ENCODE assay signal across 2 cellular contexts in the genomic region with DNA sequence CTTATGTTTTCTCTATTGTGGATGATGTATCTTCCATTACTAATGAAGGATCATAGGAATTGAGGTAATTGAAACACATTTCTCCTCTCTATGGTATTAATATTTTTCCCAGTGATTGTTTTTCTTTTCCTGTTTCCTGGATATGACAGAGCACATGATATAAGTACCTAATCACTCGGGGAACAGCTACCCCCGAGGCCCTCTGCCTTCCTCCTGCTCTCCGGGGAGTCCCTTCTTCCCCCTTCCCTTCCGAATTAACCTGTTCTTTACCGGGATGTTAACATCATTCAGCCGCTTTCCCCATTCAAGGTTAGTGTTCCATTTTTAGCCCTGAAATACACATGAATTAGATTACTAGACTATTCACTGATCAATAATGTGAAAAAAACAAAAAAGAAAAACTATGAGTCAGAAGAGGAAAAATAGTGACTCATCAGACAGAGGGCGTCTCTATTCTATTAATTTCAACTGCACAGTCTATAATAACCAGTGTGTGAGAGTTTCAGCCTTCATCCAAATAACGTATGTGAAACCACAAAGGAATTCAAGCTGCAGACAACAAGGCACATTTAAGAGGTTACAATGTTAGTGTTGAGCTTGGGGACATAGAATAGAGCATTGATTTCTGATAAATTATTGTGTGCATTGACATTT.
TF ChIP-seq lines count a peak whose summit lies in the region.

No MANE protein-coding gene starts in this region.

TF ChIP-seq in HCT116, 20 proteins besides CTCF, POLR2A, EP300 and RAD21 (continued from another document):
- no peak for TF ChIP-seq ELF1 (IDR thresholded peaks at IDR 0.05; ENCODE audit: borderline replicate concordance, low read depth)
- no peak for TF ChIP-seq SIN3A (IDR thresholded peaks at IDR 0.05; ENCODE audit: low read depth)
- 0 out of 2 replicates have a peak, but pooled peaks have one; percentile 23 for TF ChIP-seq SP1 (IDR thresholded peaks at IDR 0.05; ENCODE audit: low read depth)
- TF ChIP-seq, protein P1, sequence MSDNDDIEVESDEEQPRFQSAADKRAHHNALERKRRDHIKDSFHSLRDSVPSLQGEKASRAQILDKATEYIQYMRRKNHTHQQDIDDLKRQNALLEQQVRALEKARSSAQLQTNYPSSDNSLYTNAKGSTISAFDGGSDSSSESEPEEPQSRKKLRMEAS (IDR thresholded peaks at IDR 0.05), result no peak
- TF ChIP-seq EZH2phosphoT487 (IDR thresholded peaks at IDR 0.05; ENCODE audit: borderline replicate concordance), result no peak
- TF ChIP-seq POLR2AphosphoS5 (IDR thresholded peaks at IDR 0.05; ENCODE audit: low read depth, low read length), result no peak
- TF ChIP-seq REST (IDR thresholded peaks at IDR 0.05; ENCODE audit: low read depth), result no peak
- TF ChIP-seq TCF7L2 (IDR thresholded peaks at IDR 0.05; ENCODE audit: borderline replicate concordance, extremely low read depth, insufficient read depth, insufficient read length), result no peak
- TF ChIP-seq EGR1 (IDR thresholded peaks at IDR 0.05; ENCODE audit: low read depth), result no peak
- no peak for TF ChIP-seq ZBTB33 (IDR thresholded peaks at IDR 0.05; ENCODE audit: extremely low read depth, insufficient replicate concordance, low read length)

TF ChIP-seq in GM12878, 131 proteins besides CTCF, POLR2A, EP300 and RAD21 (continues in another document):
- no peak for TF ChIP-seq ZNF687 (IDR thresholded peaks at IDR 0.05)
- no peak for TF ChIP-seq YBX1 (IDR thresholded peaks at IDR 0.05)
- no peak for TF ChIP-seq NFXL1 (IDR thresholded peaks at IDR 0.05; ENCODE audit: borderline replicate concordance)
- TF ChIP-seq DPF2 (IDR thresholded peaks at IDR 0.05), result 0 out of 2 replicates have a peak, but pooled peaks have one; percentile 20
- TF ChIP-seq EGR1 (IDR thresholded peaks at IDR 0.05; ENCODE audit: borderline replicate concordance in 1 of 2, low read depth in 2 of 2, low read length in 2 of 2), result no peak
- peak; percentile 49 for TF ChIP-seq SKIL (IDR thresholded peaks at IDR 0.05; ENCODE audit: low read depth, poor library complexity, severe bottlenecking)
- TF ChIP-seq PAX5 (IDR thresholded peaks at IDR 0.05; ENCODE audit: borderline replicate concordance, low read depth, low read length), result no peak
- TF ChIP-seq NFYA (IDR thresholded peaks at IDR 0.05; ENCODE audit: borderline replicate concordance, low read depth, low read length), result no peak
- TF ChIP-seq ZBTB4 (CRISPR knock-in tag; IDR thresholded peaks at IDR 0.05), result no peak
- TF ChIP-seq CEBPZ (IDR thresholded peaks at IDR 0.05; ENCODE audit: low read depth, low read length), result no peak
- TF ChIP-seq FOXK2 (IDR thresholded peaks at IDR 0.05), result no peak
- TF ChIP-seq IRF3 (IDR thresholded peaks at IDR 0.05), result no peak
- no peak for TF ChIP-seq ZZZ3 (IDR thresholded peaks at IDR 0.05; ENCODE audit: control insufficient read depth, insufficient read length, low read depth)
- no peak for TF ChIP-seq WRNIP1 (IDR thresholded peaks at IDR 0.05; ENCODE audit: borderline replicate concordance, low read depth, low read length)
- no peak for TF ChIP-seq CREB1 (IDR thresholded peaks at IDR 0.05; ENCODE audit: low read depth)
- TF ChIP-seq YY1 (IDR thresholded peaks at IDR 0.05; ENCODE audit: low read depth, low read length), result no peak
- no peak for TF ChIP-seq ZBTB33 (IDR thresholded peaks at IDR 0.05)
- no peak for TF ChIP-seq BCL11A (IDR thresholded peaks at IDR 0.05; ENCODE audit: low read depth, low read length)
- TF ChIP-seq, protein P2, sequence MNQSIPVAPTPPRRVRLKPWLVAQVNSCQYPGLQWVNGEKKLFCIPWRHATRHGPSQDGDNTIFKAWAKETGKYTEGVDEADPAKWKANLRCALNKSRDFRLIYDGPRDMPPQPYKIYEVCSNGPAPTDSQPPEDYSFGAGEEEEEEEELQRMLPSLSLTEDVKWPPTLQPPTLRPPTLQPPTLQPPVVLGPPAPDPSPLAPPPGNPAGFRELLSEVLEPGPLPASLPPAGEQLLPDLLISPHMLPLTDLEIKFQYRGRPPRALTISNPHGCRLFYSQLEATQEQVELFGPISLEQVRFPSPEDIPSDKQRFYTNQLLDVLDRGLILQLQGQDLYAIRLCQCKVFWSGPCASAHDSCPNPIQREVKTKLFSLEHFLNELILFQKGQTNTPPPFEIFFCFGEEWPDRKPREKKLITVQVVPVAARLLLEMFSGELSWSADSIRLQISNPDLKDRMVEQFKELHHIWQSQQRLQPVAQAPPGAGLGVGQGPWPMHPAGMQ (IDR thresholded peaks at IDR 0.05; ENCODE audit: borderline replicate concordance), result no peak
- TF ChIP-seq, protein P3, sequence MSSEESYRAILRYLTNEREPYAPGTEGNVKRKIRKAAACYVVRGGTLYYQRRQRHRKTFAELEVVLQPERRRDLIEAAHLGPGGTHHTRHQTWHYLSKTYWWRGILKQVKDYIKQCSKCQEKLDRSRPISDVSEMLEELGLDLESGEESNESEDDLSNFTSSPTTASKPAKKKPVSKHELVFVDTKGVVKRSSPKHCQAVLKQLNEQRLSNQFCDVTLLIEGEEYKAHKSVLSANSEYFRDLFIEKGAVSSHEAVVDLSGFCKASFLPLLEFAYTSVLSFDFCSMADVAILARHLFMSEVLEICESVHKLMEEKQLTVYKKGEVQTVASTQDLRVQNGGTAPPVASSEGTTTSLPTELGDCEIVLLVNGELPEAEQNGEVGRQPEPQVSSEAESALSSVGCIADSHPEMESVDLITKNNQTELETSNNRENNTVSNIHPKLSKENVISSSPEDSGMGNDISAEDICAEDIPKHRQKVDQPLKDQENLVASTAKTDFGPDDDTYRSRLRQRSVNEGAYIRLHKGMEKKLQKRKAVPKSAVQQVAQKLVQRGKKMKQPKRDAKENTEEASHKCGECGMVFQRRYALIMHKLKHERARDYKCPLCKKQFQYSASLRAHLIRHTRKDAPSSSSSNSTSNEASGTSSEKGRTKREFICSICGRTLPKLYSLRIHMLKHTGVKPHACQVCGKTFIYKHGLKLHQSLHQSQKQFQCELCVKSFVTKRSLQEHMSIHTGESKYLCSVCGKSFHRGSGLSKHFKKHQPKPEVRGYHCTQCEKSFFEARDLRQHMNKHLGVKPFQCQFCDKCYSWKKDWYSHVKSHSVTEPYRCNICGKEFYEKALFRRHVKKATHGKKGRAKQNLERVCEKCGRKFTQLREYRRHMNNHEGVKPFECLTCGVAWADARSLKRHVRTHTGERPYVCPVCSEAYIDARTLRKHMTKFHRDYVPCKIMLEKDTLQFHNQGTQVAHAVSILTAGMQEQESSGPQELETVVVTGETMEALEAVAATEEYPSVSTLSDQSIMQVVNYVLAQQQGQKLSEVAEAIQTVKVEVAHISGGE (CRISPR knock-in tag; IDR thresholded peaks at IDR 0.05), result no peak
- no peak for TF ChIP-seq NR2F1 (conservative IDR thresholded peaks at IDR 0.05)
- TF ChIP-seq ATF7 (IDR thresholded peaks at IDR 0.05; ENCODE audit: low read depth), result peak; percentile 37
- no peak for TF ChIP-seq POLR2AphosphoS5 (IDR thresholded peaks at IDR 0.05; ENCODE audit: low read length)
- no peak for TF ChIP-seq MXI1 (IDR thresholded peaks at IDR 0.05; ENCODE audit: low read depth, low read length)
- TF ChIP-seq NR2C1 (IDR thresholded peaks at IDR 0.05), result no peak
